In the genomic region with DNA sequence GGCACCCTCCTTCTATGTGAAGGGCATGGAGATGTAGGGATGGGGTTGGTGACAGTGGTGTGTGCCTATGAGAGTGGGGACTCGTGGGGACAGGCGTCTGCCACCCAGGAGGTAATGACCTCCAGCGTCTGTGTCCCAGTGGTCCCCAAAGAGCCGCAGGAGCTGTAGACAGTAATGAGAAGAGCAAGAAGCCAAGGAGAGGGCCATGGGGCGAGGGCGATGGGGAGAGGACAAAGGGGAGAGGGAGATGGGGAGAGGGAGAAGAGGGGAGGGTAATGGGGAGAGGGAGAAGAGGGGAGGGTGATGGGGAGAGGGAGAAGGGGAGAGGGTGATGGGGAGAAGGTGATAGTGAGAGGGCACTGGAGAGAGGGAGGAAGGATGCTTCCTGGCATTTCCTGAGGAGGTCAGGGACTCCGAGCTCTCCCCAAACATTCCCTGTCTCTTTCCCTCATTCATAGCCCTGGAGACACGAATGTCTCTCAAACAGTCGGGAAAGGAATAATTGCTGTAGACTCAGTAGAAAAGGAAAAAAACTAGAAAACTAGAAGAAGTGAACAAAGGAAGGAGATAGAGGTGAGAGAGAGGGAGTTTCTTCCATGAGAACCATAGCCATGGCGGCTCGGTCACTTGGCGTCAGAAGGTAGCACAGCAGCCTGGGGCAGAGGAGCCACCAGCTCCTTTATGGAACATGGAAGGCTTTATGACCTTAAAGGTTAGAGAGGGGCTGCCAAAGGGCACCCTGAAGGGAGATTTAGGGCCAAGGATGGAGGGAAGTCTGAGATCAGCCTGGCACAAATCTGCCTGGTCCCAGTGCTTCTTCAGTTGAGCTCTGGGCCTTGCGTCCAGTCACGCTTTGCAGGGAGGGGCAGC, we compare ENCODE assay signal across 14 cellular contexts. TPM values are rescaled to one million over a fixed set of nuclear protein-coding genes. Genes with fewer than 3 reads are reported as not detected.
DNase-seq lines count a peak whose midpoint lies in the region; ATAC-seq and TF ChIP-seq lines count a peak whose summit lies in the region.
"Had no signal": no experiment of that assay in that cellular context is flagged by ENCODE, and none has a peak within 500 bp of the region (broad histone marks: within the 10 kb centered on the region; RNA-seq: fewer than 3 reads in every experiment).

No MANE protein-coding gene starts in this region.

- H3K36me3 ChIP-seq in A673 (ENCODE audit: insufficient read depth, low read length, poor library complexity, severe bottlenecking) (no peaks in the 10 kb centered on the region), SJCRH30 (no peaks in the 10 kb centered on the region), gastrocnemius medialis (no peaks in the 10 kb centered on the region)

- H3K4me1 ChIP-seq in A673 (ENCODE audit: insufficient read depth, low read length, poor library complexity, severe bottlenecking) (peaks cover 49% of the 10 kb centered on the region), SJCRH30 (peaks cover 63% of the 10 kb centered on the region), gastrocnemius medialis (peaks cover 5 to 6% of the 10 kb centered on the region in 2 donors)

- POLR2A ChIA-PET in A673 (lab: Charles Lee; ENCODE audit: low non-redundant PET) = no interaction called here

- BruUV-seq in A673 (replicated peaks; lab: Mats Ljungman, UMichigan) = no TSS peak

- H3K27me3 ChIP-seq in A673 (replicated peaks; ENCODE audit: insufficient read depth, low read depth, low read length, poor library complexity) = no peaks in the 10 kb centered on the region
- H3K27me3 ChIP-seq in SJCRH30 = no peaks in the 10 kb centered on the region
- H3K27me3 ChIP-seq in layer of hippocampus (ENCODE audit: control insufficient read depth, insufficient read depth, low read length) = no peaks in the 10 kb centered on the region
- H3K27me3 ChIP-seq in gastrocnemius medialis = no peaks in the 10 kb centered on the region

- CTCF ChIA-PET in A673 (lab: Charles Lee) = no interaction called here

- H3K9me3 ChIP-seq in A673 (ENCODE audit: low read depth, low read length, poor library complexity, severe bottlenecking) (no peaks in the 10 kb centered on the region), SJCRH30 (replicated peaks) (no peaks in the 10 kb centered on the region), gastrocnemius medialis (no peaks in the 10 kb centered on the region)

- TF ChIP-seq CTCF in A673 (conservative IDR thresholded peaks at IDR 0.05; ENCODE audit: low read depth, low read length) (no peak), gastrocnemius medialis (IDR thresholded peaks at IDR 0.05 in 4 of 5, conservative IDR thresholded peaks at IDR 0.05 in 1 of 5) (no peak)

- H3K4me3 ChIP-seq in A673 (ENCODE audit: low read depth, low read length, poor library complexity, severe bottlenecking) (no peak overlapping the region), SJCRH30 (no peak overlapping the region), gastrocnemius medialis (no peak overlapping the region)

- H3K27ac ChIP-seq in A673 (ENCODE audit: low read depth, low read length, poor library complexity, severe bottlenecking) (peak overlapping the region; percentile 45), SJCRH30 (peak overlapping the region; percentile 20; the same call in 1 of the 2 replicates), layer of hippocampus (ENCODE audit: low read depth, low read length) (peak overlapping the region; percentile 52), gastrocnemius medialis (peak overlapping the region; percentile 38 to 63 (median 58))

- no peak for DNase-seq in A673 (ENCODE audit: low spot score)
- DNase-seq in SJCRH30 = no peak
- DNase-seq in gastrocnemius medialis = no peak
- no peak for DNase-seq in stimulated activated CD4-positive, alpha-beta T cell treated with anti-CD3 and anti-CD28 coated beads, Interleukin-4, amount 100 ng/mL, for 1 hour
- no peak for DNase-seq in AG08395 (ENCODE audit: low spot score)
- DNase-seq: activated CD4-positive, alpha-beta T cell treated with anti-CD3 and anti-CD28 coated beads for 1 hour; dermis blood vessel endothelial cell; DND-41; NCI-H1105; NCI-H524 treated with DMSO at 0.1 percent for 48 hours; occipital lobe had no signal

- ATAC-seq in gastrocnemius medialis (no peak), GM18511 (IDR thresholded peaks at IDR 0.05; ENCODE audit: unreplicated experiment) (no peak), HG02938 (IDR thresholded peaks at IDR 0.05; ENCODE audit: unreplicated experiment) (no peak)

- no peak for TF ChIP-seq POLR2A in gastrocnemius medialis (IDR thresholded peaks at IDR 0.05)

- intact Hi-C loops in A673 (cut with micrococcal nuclease; ENCODE audit: unreplicated experiment) (no loop called here), gastrocnemius medialis (cut with DNase I; ENCODE audit: low total_unique reads) (no loop called here)

- in situ Hi-C loops in gastrocnemius medialis (cut with MboI; ENCODE audit: low sequenced_read_pairs in 4 of 4) = no loop called here

RNA-seq across cellular contexts. Expression of gene PSD4, which starts 39.5 kb away (rescaled TPM):
- total RNA-seq in A673 (2021) = 0.60 and 1.8 TPM in 2 replicates
- 1.5 and 2.1 TPM in 2 replicates for total RNA-seq in SJCRH30 (2014; rRNA removed; shearing (Covaris generic))
- total RNA-seq in gastrocnemius medialis = 1 to 10 TPM in 3 of 4 donors, under 1 TPM in 1; 0.32 to 1.3 (median 1.2) TPM
